In the genomic region with DNA sequence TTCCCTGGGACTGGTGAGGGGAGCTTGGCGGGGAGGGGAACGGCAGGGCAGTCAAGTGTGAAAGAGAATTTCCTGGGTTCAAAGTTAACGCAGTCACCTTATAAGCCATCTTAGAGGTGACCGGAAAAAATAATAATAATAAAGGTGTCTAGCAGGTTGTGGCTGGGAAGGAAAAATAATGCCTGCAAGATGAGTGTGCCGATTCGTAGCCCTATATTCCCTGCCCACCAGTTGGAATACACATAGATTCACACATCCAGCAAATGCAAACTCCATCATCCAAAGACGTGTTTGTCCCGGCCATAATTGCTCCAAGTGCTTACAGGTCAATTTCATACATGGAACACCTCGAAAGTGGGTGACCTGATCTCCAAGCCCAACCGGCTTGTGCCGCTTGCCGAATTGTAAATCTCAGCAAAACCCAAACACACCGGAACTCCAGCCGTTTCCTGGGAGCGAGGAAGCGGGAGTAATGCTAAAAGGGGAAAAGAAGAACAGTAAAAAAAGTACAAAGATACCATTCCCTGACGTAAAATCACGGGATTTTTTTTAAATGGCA, we compare ENCODE assay signal across 8 cellular contexts. TPM values are rescaled to one million over a fixed set of nuclear protein-coding genes. Genes with fewer than 3 reads are reported as not detected.
A peak's percentile ranks its signal among the peaks of the same experiment; 100 is the strongest.
DNase-seq lines count a peak whose midpoint lies in the region; ATAC-seq and TF ChIP-seq lines count a peak whose summit lies in the region.

No MANE protein-coding gene starts in this region.

- H2BK120ac ChIP-seq in trophoblast cell (ENCODE audit: insufficient read depth, low read length, poor library complexity), result peak overlapping the region; percentile 64

- H3K4ac ChIP-seq in trophoblast cell (ENCODE audit: low read depth, low read length), result peak overlapping the region; percentile 73

- 1 to 4% methylated on average over 18 of the region's 18 CpGs for whole genome bisulfite sequencing in esophagus squamous epithelium, 2 donors
- WGBS in trophoblast cell (ENCODE audit: extremely low coverage, insufficient coverage, insufficient read length), result no CpG with 5 or more reads among the region's 18 CpGs

- H3K79me2 ChIP-seq in trophoblast cell (ENCODE audit: control insufficient read depth, insufficient read depth, low read length, poor library complexity), result peaks cover 25% of the 10 kb centered on the region

- no peak for TF ChIP-seq POLR2A in esophagus squamous epithelium (IDR thresholded peaks at IDR 0.05)

- H3K4me1 ChIP-seq in esophagus squamous epithelium, result peaks cover 0 to 62% (median 0%) of the 10 kb centered on the region in 3 donors
- H3K4me1 ChIP-seq in trophoblast cell (ENCODE audit: control insufficient read depth in 1 of 2, insufficient read depth in 2 of 2, low read length in 2 of 2), result peaks cover 3 to 4% of the 10 kb centered on the region in 2 experiments

- H2BK12ac ChIP-seq in trophoblast cell (ENCODE audit: low read length), result peak overlapping the region; percentile 24

- no peak for TF ChIP-seq CTCF in esophagus squamous epithelium (IDR thresholded peaks at IDR 0.05)

- H2AK5ac ChIP-seq in trophoblast cell (ENCODE audit: low read length), result peak overlapping the region; percentile 82

- peak overlapping the region; percentile 86 for H2AFZ ChIP-seq in trophoblast cell (ENCODE audit: insufficient read depth, low read length, poor library complexity)

- H3K36me3 ChIP-seq in esophagus squamous epithelium (no peaks in the 10 kb centered on the region), trophoblast cell (ENCODE audit: control insufficient read depth in 1 of 2, insufficient read depth in 2 of 2, low read length in 2 of 2) (no peaks in the 10 kb centered on the region)

- peak overlapping the region; percentile 88 to 92 (median 91) for H3K27ac ChIP-seq in esophagus squamous epithelium
- H3K27ac ChIP-seq in trophoblast cell (ENCODE audit: low read depth, low read length), result peak overlapping the region; percentile 97

- intact Hi-C loops in esophagus squamous epithelium (cut with DNase I), result no loop called here

- H3K14ac ChIP-seq in trophoblast cell (ENCODE audit: low read length), result peak overlapping the region; percentile 86

- H4K12ac ChIP-seq in trophoblast cell (ENCODE audit: low read depth, low read length), result peak overlapping the region; percentile 85

- H3K9me3 ChIP-seq in esophagus squamous epithelium (no peaks in the 10 kb centered on the region), trophoblast cell (ENCODE audit: insufficient read depth, low read depth, low read length) (no peaks in the 10 kb centered on the region)

- DNase-seq in EH (ENCODE audit: low read depth) (peak; percentile 61), NCI-H345 treated with DMSO at 0.1 percent for 48 hours (lab: John Stamatoyannopoulos, UW; ENCODE audit: unreplicated experiment) (peak; percentile 58), esophagus squamous epithelium (lab: John Stamatoyannopoulos, UW) (no peak), trophoblast cell (peak in 1 of 2 donors; percentile 41), NCI-H2196 (lab: John Stamatoyannopoulos, UW; ENCODE audit: unreplicated experiment) (no peak)

- peak overlapping the region; percentile 85 for H2BK5ac ChIP-seq in trophoblast cell (ENCODE audit: low read depth, low read length, poor library complexity)

- H3K4me3 ChIP-seq in esophagus squamous epithelium (peak overlapping the region; percentile 75 to 94 (median 87)), trophoblast cell (ENCODE audit: low read depth, low read length) (peak overlapping the region; percentile 96)

- peaks cover 28% of the 10 kb centered on the region for H3K79me1 ChIP-seq in trophoblast cell (ENCODE audit: low read length)

- peak overlapping the region; percentile 97 for H3K9ac ChIP-seq in trophoblast cell (ENCODE audit: low read length)

- peak overlapping the region; percentile 87 for H3K18ac ChIP-seq in trophoblast cell (ENCODE audit: low read length)

- no peak overlapping the region for H3K23ac ChIP-seq in trophoblast cell (ENCODE audit: low read length)

- H3K4me2 ChIP-seq in trophoblast cell (ENCODE audit: low read length), result peak overlapping the region; percentile 99

- peak overlapping the region; percentile 99 for H4K8ac ChIP-seq in trophoblast cell (ENCODE audit: low read depth, low read length)

- H3K27me3 ChIP-seq in esophagus squamous epithelium (peaks cover 0 to 58% (median 0%) of the 10 kb centered on the region in 4 donors), trophoblast cell (ENCODE audit: insufficient read depth, low read length) (no peaks in the 10 kb centered on the region)

- no peak for ATAC-seq in HG03135 (IDR thresholded peaks at IDR 0.05; ENCODE audit: unreplicated experiment)
- ATAC-seq in GM18867 (IDR thresholded peaks at IDR 0.05; ENCODE audit: unreplicated experiment), result no peak
- ATAC-seq in GM18517 (IDR thresholded peaks at IDR 0.05; ENCODE audit: unreplicated experiment), result no peak

- peak overlapping the region; percentile 96 for H4K91ac ChIP-seq in trophoblast cell (ENCODE audit: low read depth, low read length)

RNA-seq across cellular contexts. Expression of gene FAT1, which starts 1.3 kb away (rescaled TPM):
- total RNA-seq in esophagus squamous epithelium, result 100 to 1,000 TPM in 1 of 4 donors, 10 to 100 TPM in 3; 21.0 to 109 (median 76.4) TPM
- 37.6 and 37.9 TPM in 2 replicates for polyA plus RNA-seq in trophoblast cell (2013)

Comparison
In these comparisons a context has a peak if more than half of its experiments do, and no peak if none do; other contexts are left out.
1. DNase-seq: peak in EH (single experiment) and NCI-H345 treated with DMSO at 0.1 percent for 48 hours (single experiment); none in esophagus squamous epithelium (single experiment) and NCI-H2196 (single experiment).